ENCODE assay signal across 8 cellular contexts in the genomic region with DNA sequence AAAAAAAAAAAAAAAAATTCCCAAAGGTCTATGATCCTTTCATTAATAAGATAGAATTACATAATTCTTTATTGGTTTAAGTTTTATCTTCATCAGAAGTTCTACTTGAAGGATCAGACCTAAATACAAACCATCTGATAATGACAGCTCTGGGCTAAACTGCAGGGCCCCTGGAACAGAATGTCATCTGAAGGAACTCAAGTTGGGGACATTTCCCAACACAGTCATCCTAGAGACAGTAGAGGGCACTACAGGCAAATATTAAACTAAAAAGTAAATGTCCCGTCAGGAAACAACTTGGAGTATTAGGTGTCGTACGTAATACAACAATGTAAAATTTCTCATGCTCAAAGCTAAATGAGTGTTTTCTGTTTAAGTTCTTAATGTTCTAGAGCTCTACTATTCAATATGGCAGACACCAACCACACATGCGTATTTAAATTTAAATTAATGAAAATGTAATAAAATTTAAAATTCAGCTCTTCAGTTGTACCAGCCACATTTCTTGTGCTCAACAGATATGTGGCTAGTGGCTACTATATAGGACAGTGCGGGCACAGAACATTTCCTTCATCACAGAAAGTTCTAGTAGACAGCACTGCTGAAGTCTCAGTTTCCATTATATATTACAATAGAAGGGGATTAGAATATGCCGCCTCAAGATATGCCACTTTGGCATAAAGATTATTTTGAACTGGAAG. TPM values are rescaled to one million over a fixed set of nuclear protein-coding genes. Genes with fewer than 3 reads are reported as not detected.
A peak's percentile ranks its signal among the peaks of the same experiment; 100 is the strongest.
DNase-seq lines count a peak whose midpoint lies in the region; ATAC-seq and TF ChIP-seq lines count a peak whose summit lies in the region.

No MANE protein-coding gene starts in this region.

- 93% methylated on average over 1 of the region's 6 CpGs for WGBS in mesenchymal stem cell

- TF ChIP-seq CTCF in PC-9 (conservative IDR thresholded peaks at IDR 0.05), result peak; percentile 78
- peak in 55 of 56 donors; percentile 29 to 81 (median 63) for TF ChIP-seq CTCF in dorsolateral prefrontal cortex (IDR thresholded peaks at IDR 0.05 in 54 of 56, conservative IDR thresholded peaks at IDR 0.05 in 2 of 56; ENCODE audit: low read depth in 1 of 56, partially characterized antibody in 56 of 56)

- no peak overlapping the region for H2AK5ac ChIP-seq in mesenchymal stem cell (ENCODE audit: low read length, severe bottlenecking)

- peaks cover 13% of the 10 kb centered on the region for H3F3A ChIP-seq in PC-9 (ENCODE audit: insufficient read depth, low read depth)

- H3K4me1 Mint-ChIP-seq in activated CD4-positive, alpha-beta T cell treated with anti-CD3 and anti-CD28 coated beads, Interleukin-2, amount 10 ng/mL, durations not matched to agents 24 days and 14 days, result peaks cover 1% of the 10 kb centered on the region

- H3K27me3 ChIP-seq in PC-9 (ENCODE audit: insufficient read depth, low read depth) (no peaks in the 10 kb centered on the region), dorsolateral prefrontal cortex (no peaks in the 10 kb centered on the region), mesenchymal stem cell (ENCODE audit: control insufficient read depth in 1 of 2, insufficient read depth in 1 of 2, low read length in 2 of 2) (no peaks in the 10 kb centered on the region)

- no peaks in the 10 kb centered on the region for H3K36me3 Mint-ChIP-seq in activated CD4-positive, alpha-beta T cell treated with anti-CD3 and anti-CD28 coated beads, Interleukin-2, amount 10 ng/mL, durations not matched to agents 24 days and 14 days (ENCODE audit: low read depth)

- peak; percentile 69 for DNase-seq in activated CD4-positive, alpha-beta T cell treated with anti-CD3 and anti-CD28 coated beads, Interleukin-2, amount 10 ng/mL, durations not matched to agents 24 days and 14 days
- no peak for DNase-seq in activated CD4-positive, alpha-beta T cell treated with anti-CD3 and anti-CD28 coated beads for 1 hour
- peak in 1 of 2 experiments; percentile 59 for DNase-seq in PC-9
- no peak for DNase-seq in dorsolateral prefrontal cortex
- peak; percentile 73 for DNase-seq in mesenchymal stem cell
- DNase-seq in ecto neural progenitor cell (ENCODE audit: low spot score), result no peak

- H2AFZ ChIP-seq in PC-9 (no peak overlapping the region), mesenchymal stem cell (ENCODE audit: low read depth, low read length) (no peak overlapping the region)

- H2BK15ac ChIP-seq in mesenchymal stem cell (ENCODE audit: low read depth, poor library complexity, severe bottlenecking), result no peak overlapping the region

- ATAC-seq in GM19463 (IDR thresholded peaks at IDR 0.05; ENCODE audit: unreplicated experiment), result peak; percentile 82
- ATAC-seq in HG03575 (IDR thresholded peaks at IDR 0.05; ENCODE audit: extremely low read depth, insufficient number of reproducible peaks, low FRiP score, unreplicated experiment), result peak; percentile 76

- no TSS peak for BruUV-seq in PC-9 (replicated peaks; lab: Mats Ljungman, UMichigan)

- no peak overlapping the region for H3K4ac ChIP-seq in mesenchymal stem cell (ENCODE audit: low read depth in 1 of 2, low read length in 2 of 2)

- H3K27ac ChIP-seq in PC-9 (no peak overlapping the region), dorsolateral prefrontal cortex (no peak overlapping the region), mesenchymal stem cell (ENCODE audit: low read length, poor library complexity, severe bottlenecking) (no peak overlapping the region)

- no peak overlapping the region for H2BK120ac ChIP-seq in mesenchymal stem cell (ENCODE audit: low read depth, low read length)

- CTCF ChIA-PET in PC-9 (lab: Charles Lee), result interaction anchor here (0.6 to 1.2 kb wide), 3 partner anchors 87 to 138 kb away, joined by 3 to 4 read pairs (median 4); no protein-coding TSS in a partner anchor

- H4K8ac ChIP-seq in mesenchymal stem cell (ENCODE audit: low read length), result no peak overlapping the region

- H4K20me1 ChIP-seq in PC-9 (ENCODE audit: insufficient read depth), result no peaks in the 10 kb centered on the region

- no peaks in the 10 kb centered on the region for H3K79me1 ChIP-seq in mesenchymal stem cell (replicated peaks; ENCODE audit: low read length, poor library complexity, severe bottlenecking)

- no peak overlapping the region for H3K18ac ChIP-seq in mesenchymal stem cell (ENCODE audit: low read depth in 1 of 2, low read length in 2 of 2)

- H3K9me3 ChIP-seq in PC-9 (ENCODE audit: insufficient read depth, low read depth) (no peaks in the 10 kb centered on the region), mesenchymal stem cell (ENCODE audit: control insufficient read depth, low read length) (no peaks in the 10 kb centered on the region)

- no peak overlapping the region for H2BK12ac ChIP-seq in mesenchymal stem cell (ENCODE audit: low read length in 2 of 2)

- H2BK5ac ChIP-seq in mesenchymal stem cell (ENCODE audit: low read depth, low read length, poor library complexity, severe bottlenecking), result no peak overlapping the region

- POLR2A ChIA-PET in PC-9 (lab: Charles Lee; ENCODE audit: unreplicated experiment), result interaction anchor here (0.5 to 0.7 kb wide), 4 partner anchors 23 to 414 kb away, joined by 3 to 5 read pairs (median 4); no protein-coding TSS in a partner anchor

- peaks cover 33% of the 10 kb centered on the region for H3K4me1 ChIP-seq in PC-9 (replicated peaks; ENCODE audit: insufficient read depth)
- H3K4me1 ChIP-seq in mesenchymal stem cell (ENCODE audit: control insufficient read depth, insufficient read depth, low read depth, low read length), result peaks cover 2% of the 10 kb centered on the region

- H3K79me2 ChIP-seq in PC-9 (ENCODE audit: low read depth), result no peaks in the 10 kb centered on the region

- intact Hi-C loops in activated CD4-positive, alpha-beta T cell treated with anti-CD3 and anti-CD28 coated beads, Interleukin-2, amount 10 ng/mL, durations not matched to agents 24 days and 14 days (cut with micrococcal nuclease), result loop anchor here (1.0 to 10.0 kb wide), 2 partner anchors 226 to 461 kb away; no protein-coding TSS in a partner anchor
- intact Hi-C loops in PC-9 (cut with micrococcal nuclease; ENCODE audit: unreplicated experiment) (loop anchor here (1.0 to 10.0 kb wide), 4 partner anchors 121 to 459 kb away; partner anchors contain the start of gene ING1), dorsolateral prefrontal cortex (cut with DNase I) (loop anchor here in 1 of 2 donors (2.0 to 5.0 kb wide), 2 partner anchors 225 to 454 kb away; no protein-coding TSS in a partner anchor)

- no peak overlapping the region for H3K9ac ChIP-seq in mesenchymal stem cell (ENCODE audit: low read length)

- no peaks in the 10 kb centered on the region for H3K9me3 Mint-ChIP-seq in activated CD4-positive, alpha-beta T cell treated with anti-CD3 and anti-CD28 coated beads, Interleukin-2, amount 10 ng/mL, durations not matched to agents 24 days and 14 days

- peaks cover 23% of the 10 kb centered on the region for H3K27me3 Mint-ChIP-seq in activated CD4-positive, alpha-beta T cell treated with anti-CD3 and anti-CD28 coated beads, Interleukin-2, amount 10 ng/mL, durations not matched to agents 24 days and 14 days

- no peaks in the 10 kb centered on the region for H3K9me2 ChIP-seq in PC-9 (ENCODE audit: insufficient read depth)

- H3K27ac Mint-ChIP-seq in activated CD4-positive, alpha-beta T cell treated with anti-CD3 and anti-CD28 coated beads, Interleukin-2, amount 10 ng/mL, durations not matched to agents 24 days and 14 days, result no peak overlapping the region

- no peak overlapping the region for H3K4me3 Mint-ChIP-seq in activated CD4-positive, alpha-beta T cell treated with anti-CD3 and anti-CD28 coated beads, Interleukin-2, amount 10 ng/mL, durations not matched to agents 24 days and 14 days

- no peak overlapping the region for H3K14ac ChIP-seq in mesenchymal stem cell (ENCODE audit: low read length in 2 of 2)

- H3K23ac ChIP-seq in mesenchymal stem cell (ENCODE audit: low read length in 2 of 2), result no peak overlapping the region

- no peak overlapping the region for H4K91ac ChIP-seq in mesenchymal stem cell (ENCODE audit: low read length)

- H3K4me2 ChIP-seq in PC-9, result no peak overlapping the region
- H3K4me2 ChIP-seq in mesenchymal stem cell (ENCODE audit: low read length, poor library complexity, severe bottlenecking), result no peak overlapping the region

- H3K4me3 ChIP-seq in PC-9 (no peak overlapping the region), dorsolateral prefrontal cortex (no peak overlapping the region), mesenchymal stem cell (ENCODE audit: insufficient read depth in 1 of 2, low read depth in 1 of 2, low read length in 2 of 2) (no peak overlapping the region)

- H3K36me3 ChIP-seq in PC-9 (ENCODE audit: low read depth), result no peaks in the 10 kb centered on the region
- H3K36me3 ChIP-seq in mesenchymal stem cell (ENCODE audit: control insufficient read depth in 1 of 2, insufficient read depth in 2 of 2, low read depth in 1 of 2, low read length in 2 of 2), result no peaks in the 10 kb centered on the region

RNA-seq across cellular contexts. Expression of gene NAXD, which starts 21.8 kb away (rescaled TPM):
- 20.6 and 23.7 TPM in 2 replicates for total RNA-seq in activated CD4-positive, alpha-beta T cell treated with anti-CD3 and anti-CD28 coated beads, Interleukin-2, amount 10 ng/mL, durations not matched to agents 24 days and 14 days
- total RNA-seq in PC-9 (2021), result 30.2 and 35.2 TPM in 2 replicates
- total RNA-seq in dorsolateral prefrontal cortex, result 10 to 100 TPM; 39.9 to 64.4 (median 50.7) TPM
- 17.1 TPM for polyA plus RNA-seq in mesenchymal stem cell (2013, experiment 1 of 2)
- polyA plus RNA-seq in mesenchymal stem cell (2013, experiment 2 of 2), result 17.1 TPM

RNA-seq across cellular contexts. Expression of gene RAB20, which starts 32.1 kb away (rescaled TPM):
- 2.8 and 3.2 TPM in 2 replicates for total RNA-seq in activated CD4-positive, alpha-beta T cell treated with anti-CD3 and anti-CD28 coated beads, Interleukin-2, amount 10 ng/mL, durations not matched to agents 24 days and 14 days
- total RNA-seq in PC-9 (2021), result 31.9 and 41.0 TPM in 2 replicates
- total RNA-seq in dorsolateral prefrontal cortex, result 10 to 100 TPM in 2 of 120 experiments, 1 to 10 TPM in 117, under 1 TPM in 1; 0.95 to 11.3 (median 3.6) TPM
- polyA plus RNA-seq in mesenchymal stem cell (2013, experiment 1 of 2), result 5.1 TPM
- polyA plus RNA-seq in mesenchymal stem cell (2013, experiment 2 of 2), result 5.2 TPM

Comparison
In these comparisons a context has a peak if more than half of its experiments do, and no peak if none do; other contexts are left out.
1. DNase-seq: peak in activated CD4-positive, alpha-beta T cell treated with anti-CD3 and anti-CD28 coated beads, Interleukin-2, amount 10 ng/mL, durations not matched to agents 24 days and 14 days (single experiment) and mesenchymal stem cell (single experiment); none in activated CD4-positive, alpha-beta T cell treated with anti-CD3 and anti-CD28 coated beads for 1 hour (single experiment), dorsolateral prefrontal cortex (0 of 10) and ecto neural progenitor cell (single experiment).